Comparison of ENCODE assay signal across 27 cellular contexts in genomic region chr1:60213253-60213652, GRCh38.
"Had no signal": no experiment of that assay in that cellular context is flagged by ENCODE, and none has a peak within 500 bp of the region (broad histone marks: within the 10 kb centered on the region; RNA-seq: fewer than 3 reads in every experiment).

No MANE protein-coding gene starts in this region.

- H3K27ac Mint-ChIP-seq: activated naive CD4-positive, alpha-beta T cell treated with anti-CD3 and anti-CD28 coated beads for 36 hours; activated naive CD8-positive, alpha-beta T cell treated with anti-CD3 and anti-CD28 coated beads for 36 hours; natural killer cell treated with Interleukin-12 subunit alpha and Interleukin-12 subunit beta and Interleukin-15 and Interleukin-18, amount 100 ng/mL, for 72 hours had no signal

- H3K36me3 ChIP-seq: adrenal gland, esophagus squamous epithelium, heart right ventricle, left lung, lower lobe of right lung, transverse colon, uterus had no signal

- H3K4me3 Mint-ChIP-seq: activated naive CD4-positive, alpha-beta T cell treated with anti-CD3 and anti-CD28 coated beads for 36 hours; activated naive CD8-positive, alpha-beta T cell treated with anti-CD3 and anti-CD28 coated beads for 36 hours; natural killer cell treated with Interleukin-12 subunit alpha and Interleukin-12 subunit beta and Interleukin-15 and Interleukin-18, amount 100 ng/mL, for 72 hours had no signal

- H3K36me3 Mint-ChIP-seq: activated naive CD8-positive, alpha-beta T cell treated with anti-CD3 and anti-CD28 coated beads for 36 hours had no signal

- H3K4me3 ChIP-seq: adrenal gland, body of pancreas, esophagus squamous epithelium, heart right ventricle, left lung, lower lobe of right lung, transverse colon, uterus had no signal

- ATAC-seq: body of pancreas; heart right ventricle; left lung; lower lobe of right lung; natural killer cell treated with Interleukin-12 subunit alpha and Interleukin-12 subunit beta and Interleukin-15 and Interleukin-18, amount 100 ng/mL, for 72 hours; right cardiac atrium had no signal

- H3K9me3 ChIP-seq: adrenal gland, body of pancreas, esophagus squamous epithelium, lower lobe of right lung, transverse colon, uterus had no signal

- H3K27me3 ChIP-seq: adrenal gland, body of pancreas, esophagus squamous epithelium, heart right ventricle, left lung, transverse colon, uterus had no signal

- H3K27me3 Mint-ChIP-seq: activated naive CD8-positive, alpha-beta T cell treated with anti-CD3 and anti-CD28 coated beads for 36 hours; natural killer cell treated with Interleukin-12 subunit alpha and Interleukin-12 subunit beta and Interleukin-15 and Interleukin-18, amount 100 ng/mL, for 72 hours had no signal

- DNase-seq: activated CD4-positive, alpha-beta T cell treated with anti-CD3 and anti-CD28 coated beads for 48 hours; activated CD4-positive, alpha-beta T cell treated with anti-CD3 and anti-CD28 coated beads, Interleukin-2, amount 50 U/mL, for 48 hours; activated CD8-positive, alpha-beta memory T cell treated with anti-CD3 and anti-CD28 coated beads for 24 hours; activated effector memory CD4-positive, alpha-beta T cell treated with anti-CD3 and anti-CD28 coated beads, Interleukin-2, amount 50 U/mL, for 16 hours; activated naive CD4-positive, alpha-beta T cell treated with anti-CD3 and anti-CD28 coated beads for 36 hours; activated naive CD8-positive, alpha-beta T cell treated with anti-CD3 and anti-CD28 coated beads for 36 hours; adrenal gland; aorta; dermis blood vessel endothelial cell; effector CD4-positive, alpha-beta T cell; esophagus squamous epithelium; foreskin melanocyte; heart right ventricle; left lung; lower lobe of right lung; mesenchymal stem cell; posterior cingulate gyrus; right cardiac atrium; stimulated activated CD4-positive, alpha-beta T cell treated with anti-CD3 and anti-CD28 coated beads, Interleukin-15, amount 100 ng/mL, for 24 hours; stimulated activated CD4-positive, alpha-beta T cell treated with anti-CD3 and anti-CD28 coated beads, Interleukin-2, amount 100 ng/mL, for 24 hours; stimulated activated naive CD4-positive, alpha-beta T cell treated with Interleukin-2 at 50 U/mL for 16 hours; transverse colon; uterus had no signal

- H3K27ac ChIP-seq: adrenal gland, body of pancreas, epithelial cell of prostate, esophagus squamous epithelium, heart right ventricle, left lung, lower lobe of right lung, transverse colon, uterus, VCaP had no signal

- H3K4me1 ChIP-seq: adrenal gland, body of pancreas, esophagus squamous epithelium, heart right ventricle, left lung, lower lobe of right lung, transverse colon, uterus had no signal

- H3K4me1 Mint-ChIP-seq: activated naive CD8-positive, alpha-beta T cell treated with anti-CD3 and anti-CD28 coated beads for 36 hours had no signal
